ENCODE assay signal across 10 cellular contexts in the genomic region with DNA sequence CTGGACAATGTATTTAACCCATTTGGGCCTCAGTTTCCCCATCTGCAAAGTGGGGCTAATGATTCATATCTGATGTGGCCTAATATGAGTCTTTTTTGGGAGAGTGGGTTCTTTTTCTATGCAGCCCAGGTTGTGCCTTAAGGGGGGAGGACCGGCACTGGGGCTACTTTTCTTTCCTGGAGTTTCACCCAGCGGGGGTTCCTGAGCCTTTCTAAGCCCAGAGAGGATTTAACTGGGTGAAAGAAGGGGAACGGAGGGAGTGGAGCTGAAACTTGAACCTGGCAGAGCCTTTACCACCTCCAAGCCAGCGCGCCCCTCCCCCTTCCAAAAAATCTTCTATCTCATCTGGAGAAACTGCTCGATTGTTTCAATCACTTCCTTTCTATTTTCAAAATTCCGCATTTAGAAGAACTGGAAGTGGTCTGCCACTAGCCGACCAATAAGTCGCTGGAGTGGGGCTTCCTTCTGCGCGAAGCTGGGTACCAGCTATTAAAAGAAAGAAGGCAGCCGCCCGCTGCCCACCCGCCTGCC.
DNase-seq lines count a peak whose midpoint lies in the region; ATAC-seq and TF ChIP-seq lines count a peak whose summit lies in the region.
"Had no signal": no experiment of that assay in that cellular context is flagged by ENCODE, and none has a peak within 500 bp of the region (broad histone marks: within the 10 kb centered on the region; RNA-seq: fewer than 3 reads in every experiment).

No MANE protein-coding gene starts in this region.

- H3K4me3 ChIP-seq in mammary epithelial cell (replicated peaks in 1 of 3; ENCODE audit: insufficient read depth in 1 of 3, low read depth in 2 of 3, low read length in 3 of 3) (peak overlapping the region in 1 of 3 experiments; percentile 53), lower lobe of right lung (peak overlapping the region; percentile 73), subcutaneous abdominal adipose tissue (ENCODE audit: low read depth in 1 of 5, low read length in 5 of 5) (peak overlapping the region in 4 of 5 donors; percentile 40 to 75 (median 66))

- peak; percentile 47 for DNase-seq in NCI-H748 (lab: John Stamatoyannopoulos, UW; ENCODE audit: unreplicated experiment)
- DNase-seq in NCI-H748 treated with DMSO at 0.1 percent for 48 hours (lab: John Stamatoyannopoulos, UW) = no peak
- DNase-seq in mammary epithelial cell = no peak
- no peak for DNase-seq in lower lobe of right lung
- no peak for DNase-seq in NCI-H1930 (lab: John Stamatoyannopoulos, UW)
- no peak for DNase-seq in kidney glomerular epithelial cell (lab: John Stamatoyannopoulos, UW)
- DNase-seq in KG1 (lab: John Stamatoyannopoulos, UW) = no peak
- DNase-seq: NCI-H446, SW 1271 had no signal

- H3K27me3 ChIP-seq in mammary epithelial cell (ENCODE audit: insufficient read depth, low read length) (no peaks in the 10 kb centered on the region), lower lobe of right lung (ENCODE audit: low read depth) (peaks cover 14% of the 10 kb centered on the region), subcutaneous abdominal adipose tissue (ENCODE audit: control insufficient read depth in 5 of 5, insufficient read depth in 4 of 5, low read length in 5 of 5) (peaks cover 0 to 8% (median 6%) of the 10 kb centered on the region in 5 donors)

- H4K20me1 ChIP-seq in mammary epithelial cell (ENCODE audit: insufficient read depth, low read length) = no peaks in the 10 kb centered on the region

- no peaks in the 10 kb centered on the region for H3K36me3 ChIP-seq in mammary epithelial cell (ENCODE audit: insufficient read depth, low read length)
- H3K36me3 ChIP-seq in lower lobe of right lung = no peaks in the 10 kb centered on the region
- H3K36me3 ChIP-seq in subcutaneous abdominal adipose tissue (ENCODE audit: control insufficient read depth in 5 of 5, insufficient read depth in 5 of 5, low read length in 5 of 5) = no peaks in the 10 kb centered on the region

- dilution Hi-C loops in mammary epithelial cell (cut with HindIII; ENCODE audit: low sequenced_read_pairs) = no loop called here

- no peaks in the 10 kb centered on the region for H3K9me3 ChIP-seq in mammary epithelial cell (replicated peaks; ENCODE audit: insufficient read depth, low read length)
- H3K9me3 ChIP-seq in lower lobe of right lung = no peaks in the 10 kb centered on the region
- no peaks in the 10 kb centered on the region for H3K9me3 ChIP-seq in subcutaneous abdominal adipose tissue (ENCODE audit: control insufficient read depth in 5 of 5, low read length in 5 of 5)

- CTCF ChIA-PET in mammary epithelial cell (lab: Charles Lee; ENCODE audit: low non-redundant PET) = no interaction called here

- peaks cover 36% of the 10 kb centered on the region for H3K4me1 ChIP-seq in mammary epithelial cell (ENCODE audit: insufficient read depth, low read length)
- peaks cover 50% of the 10 kb centered on the region for H3K4me1 ChIP-seq in lower lobe of right lung
- peaks cover 0 to 27% (median 18%) of the 10 kb centered on the region in 5 donors for H3K4me1 ChIP-seq in subcutaneous abdominal adipose tissue (ENCODE audit: control insufficient read depth in 5 of 5, insufficient read depth in 5 of 5, low read length in 5 of 5)

- H3K27ac ChIP-seq in mammary epithelial cell (ENCODE audit: insufficient read depth, low read depth, low read length) (no peak overlapping the region), lower lobe of right lung (no peak overlapping the region), subcutaneous abdominal adipose tissue (ENCODE audit: low read depth, low read length) (no peak overlapping the region)

- H2AFZ ChIP-seq in mammary epithelial cell (ENCODE audit: low read depth, low read length) = no peak overlapping the region

- H3K79me2 ChIP-seq in mammary epithelial cell (ENCODE audit: insufficient read depth, low read length) = no peaks in the 10 kb centered on the region

- H3K9ac ChIP-seq in mammary epithelial cell (ENCODE audit: insufficient read depth, low read length) (no peak overlapping the region), subcutaneous abdominal adipose tissue (ENCODE audit: low read length in 5 of 5) (peak overlapping the region in 1 of 5 donors; percentile 14)

- no TSS peak for BruUV-seq in mammary epithelial cell (replicated peaks; lab: Mats Ljungman, UMichigan)

- TF ChIP-seq CTCF in mammary epithelial cell (conservative IDR thresholded peaks at IDR 0.05 in 1 of 2, IDR thresholded peaks at IDR 0.05 in 1 of 2; ENCODE audit: extremely low read depth in 1 of 2, insufficient read depth in 1 of 2, low read depth in 1 of 2, low read length in 2 of 2) (no peak), lower lobe of right lung (IDR thresholded peaks at IDR 0.05) (no peak)

- intact Hi-C loops in mammary epithelial cell (cut with micrococcal nuclease) = no loop called here
- intact Hi-C loops in lower lobe of right lung (cut with DNase I) = no loop called here

- peak overlapping the region; percentile 91 for H3K4me2 ChIP-seq in mammary epithelial cell (ENCODE audit: insufficient read depth, low read depth, low read length)

- WGBS in mammary epithelial cell (ENCODE audit: low coverage, missing lambda C conversion rate) = 78% methylated on average over 12 of the region's 14 CpGs

- ATAC-seq in lower lobe of right lung = no peak

- in situ Hi-C loops in mammary epithelial cell (cut with MboI; ENCODE audit: low sequenced_read_pairs in 2 of 2) = loop anchor here in 1 of 2 donors (25.0 kb wide), 1 partner anchor 98 kb away; no protein-coding TSS in a partner anchor
